ENCODE assay signal across 21 cellular contexts in the genomic region with DNA sequence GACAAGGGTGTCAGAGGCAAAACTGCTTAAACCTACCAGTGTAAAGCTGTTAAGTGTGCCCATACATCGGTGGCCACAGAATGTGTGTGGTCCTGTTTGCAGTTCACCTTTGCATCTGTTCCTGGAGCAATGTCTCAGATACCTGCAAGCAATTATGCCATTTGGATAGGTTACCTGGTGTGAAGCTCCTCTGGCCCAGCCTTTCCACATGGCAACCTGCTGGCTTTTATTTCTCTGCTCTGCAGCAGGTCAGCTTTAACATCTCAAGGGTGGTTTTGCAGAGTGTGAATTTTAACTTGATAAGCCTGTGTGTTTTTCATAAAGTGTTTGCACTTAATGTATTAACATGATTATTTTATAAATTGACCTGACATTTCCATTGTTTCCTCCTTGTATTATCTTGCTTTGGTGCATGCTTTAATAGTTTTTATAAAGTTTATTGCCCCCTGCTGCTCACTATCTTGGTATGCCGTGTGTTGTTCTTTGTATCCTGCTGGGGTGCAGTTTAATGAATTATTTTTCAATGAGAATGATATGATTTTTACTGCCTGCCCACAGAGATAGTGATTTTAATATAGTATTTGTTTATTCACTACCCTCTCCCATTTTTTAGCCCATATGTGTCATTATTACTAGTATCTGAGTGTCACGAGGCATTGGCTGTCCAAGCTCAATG.
DNase-seq lines count a peak whose midpoint lies in the region; ATAC-seq and TF ChIP-seq lines count a peak whose summit lies in the region.
"Had no signal": no experiment of that assay in that cellular context is flagged by ENCODE, and none has a peak within 500 bp of the region (broad histone marks: within the 10 kb centered on the region; RNA-seq: fewer than 3 reads in every experiment).

No MANE protein-coding gene starts in this region.

- no peaks in the 10 kb centered on the region for H3K27me3 Mint-ChIP-seq in activated CD8-positive, alpha-beta T cell treated with anti-CD3 and anti-CD28 coated beads for 36 hours
- H3K27me3 Mint-ChIP-seq: CD4-positive, CD25-positive, alpha-beta regulatory T cell had no signal

- H3K9me3 Mint-ChIP-seq in activated CD8-positive, alpha-beta T cell treated with anti-CD3 and anti-CD28 coated beads for 36 hours = no peaks in the 10 kb centered on the region

- H3K27ac ChIP-seq in SK-N-SH (ENCODE audit: low read depth in 2 of 2, low read length in 1 of 2) = no peak overlapping the region

- no peak overlapping the region for H3K4me2 ChIP-seq in SK-N-SH

- H3K9me3 ChIP-seq in SK-N-SH = no peaks in the 10 kb centered on the region; the same call in 1 of the 2 replicates

- H3K4me3 ChIP-seq in SK-N-SH (ENCODE audit: low read depth in 2 of 2, low read length in 1 of 2) (no peak overlapping the region), epithelial cell of proximal tubule (ENCODE audit: low read depth, low read length) (no peak overlapping the region)

- H3K36me3 Mint-ChIP-seq in activated CD8-positive, alpha-beta T cell treated with anti-CD3 and anti-CD28 coated beads for 36 hours (ENCODE audit: low read depth) = no peaks in the 10 kb centered on the region
- H3K36me3 Mint-ChIP-seq: CD4-positive, CD25-positive, alpha-beta regulatory T cell had no signal

- H2AFZ ChIP-seq in SK-N-SH (ENCODE audit: low read depth) = no peak overlapping the region

- DNase-seq in SK-N-SH (no peak), NCI-H69 (lab: John Stamatoyannopoulos, UW) (peak; percentile 33), epithelial cell of proximal tubule (ENCODE audit: low read depth) (no peak), RKO (ENCODE audit: low spot score) (no peak)
- no peak for DNase-seq in activated CD8-positive, alpha-beta T cell treated with anti-CD3 and anti-CD28 coated beads for 36 hours
- DNase-seq: AML-193; Caco-2; CD4-positive, CD25-positive, alpha-beta regulatory T cell; DMS153; KG1; MM.1S; NCI-H1092 treated with DMSO at 0.1 percent for 48 hours; NCI-H187 treated with DMSO at 0.1 percent for 48 hours; NCI-H2171 treated with DMSO at 0.1 percent for 48 hours; NCI-H774; SIG-M5; T-helper 17 cell had no signal

- no peaks in the 10 kb centered on the region for H3K36me3 ChIP-seq in SK-N-SH (replicated peaks in 1 of 2; ENCODE audit: control insufficient read depth in 1 of 2, insufficient read depth in 2 of 2, low read length in 1 of 2)

- H3K79me2 ChIP-seq in SK-N-SH (ENCODE audit: insufficient read depth) = no peaks in the 10 kb centered on the region

- intact Hi-C loops in activated CD8-positive, alpha-beta T cell treated with anti-CD3 and anti-CD28 coated beads for 36 hours (cut with micrococcal nuclease) = no loop called here

- 0 out of 2 replicates have a peak, but pooled peaks have one; percentile 8 for TF ChIP-seq RAD21 in SK-N-SH (IDR thresholded peaks at IDR 0.05; ENCODE audit: low read length)

- H3K4me1 Mint-ChIP-seq in activated CD8-positive, alpha-beta T cell treated with anti-CD3 and anti-CD28 coated beads for 36 hours (ENCODE audit: low read depth) = no peaks in the 10 kb centered on the region
- H3K4me1 Mint-ChIP-seq: CD4-positive, CD25-positive, alpha-beta regulatory T cell; T-helper 17 cell had no signal

- WGBS in SK-N-SH (ENCODE audit: low lambda C conversion rate) = 78% methylated on average over 3 of the region's 3 CpGs

- POLR2A ChIA-PET in SK-N-SH (lab: Yijun Ruan, JAX) = no interaction called here
- POLR2A ChIA-PET in activated CD8-positive, alpha-beta T cell treated with anti-CD3 and anti-CD28 coated beads for 36 hours (lab: Charles Lee) = interaction anchor here (0.6 kb wide), 1 partner anchor 155 kb away, joined by 3 read pairs; no protein-coding TSS in a partner anchor

- no peaks in the 10 kb centered on the region for H4K20me1 ChIP-seq in SK-N-SH (ENCODE audit: insufficient read depth)

- no peak for TF ChIP-seq CTCF in SK-N-SH (IDR thresholded peaks at IDR 0.05)
- peak; percentile 14 for TF ChIP-seq CTCF in epithelial cell of proximal tubule (conservative IDR thresholded peaks at IDR 0.05; ENCODE audit: low read depth, low read length)
- TF ChIP-seq CTCF in activated CD8-positive, alpha-beta T cell treated with anti-CD3 and anti-CD28 coated beads for 36 hours (IDR thresholded peaks at IDR 0.05) = no peak

- no peak for TF ChIP-seq EP300 in SK-N-SH (IDR thresholded peaks at IDR 0.05; ENCODE audit: borderline replicate concordance in 1 of 2, low read depth in 1 of 2, low read length in 1 of 2)

- H3K4me1 ChIP-seq in SK-N-SH (ENCODE audit: control insufficient read depth in 1 of 2, insufficient read depth in 2 of 2, low read depth in 1 of 2, low read length in 1 of 2) = no peaks in the 10 kb centered on the region; a peak in 1 of 4 replicates
- H3K4me1 ChIP-seq: Caco-2 had no signal

- no peak overlapping the region for H3K27ac Mint-ChIP-seq in activated CD8-positive, alpha-beta T cell treated with anti-CD3 and anti-CD28 coated beads for 36 hours
- H3K27ac Mint-ChIP-seq: CD4-positive, CD25-positive, alpha-beta regulatory T cell; T-helper 17 cell had no signal

- CTCF ChIA-PET in SK-N-SH (lab: Yijun Ruan, JAX) = interaction anchor here (0.5 to 1.2 kb wide), 3 partner anchors 12 to 144 kb away, joined by 3 to 6 read pairs (median 4); no protein-coding TSS in a partner anchor
- CTCF ChIA-PET in activated CD8-positive, alpha-beta T cell treated with anti-CD3 and anti-CD28 coated beads for 36 hours (lab: Charles Lee) = no interaction called here

- H3K4me3 Mint-ChIP-seq in activated CD8-positive, alpha-beta T cell treated with anti-CD3 and anti-CD28 coated beads for 36 hours = no peak overlapping the region
- H3K4me3 Mint-ChIP-seq: CD4-positive, CD25-positive, alpha-beta regulatory T cell; T-helper 17 cell had no signal

- no peaks in the 10 kb centered on the region for H3K9me2 ChIP-seq in SK-N-SH

- no peaks in the 10 kb centered on the region for H3K27me3 ChIP-seq in SK-N-SH (ENCODE audit: insufficient read depth)

- no peak for ATAC-seq in SK-N-SH treated with all-trans-retinoic acid at 6 μM for 48 hours
- ATAC-seq in HG02870 (IDR thresholded peaks at IDR 0.05; ENCODE audit: unreplicated experiment) = no peak
- no peak for ATAC-seq in activated CD8-positive, alpha-beta T cell treated with anti-CD3 and anti-CD28 coated beads for 36 hours
- no peak for ATAC-seq in GM19452 (IDR thresholded peaks at IDR 0.05; ENCODE audit: unreplicated experiment)
- ATAC-seq: HCT116, T-helper 17 cell had no signal

- no peaks in the 10 kb centered on the region for H3F3A ChIP-seq in SK-N-SH (replicated peaks; ENCODE audit: insufficient read depth)

- no peak overlapping the region for H3K9ac ChIP-seq in SK-N-SH

TF ChIP-seq in SK-N-SH, 30 proteins besides CTCF, POLR2A, EP300 and RAD21:
- no peak for TF ChIP-seq GABPA (IDR thresholded peaks at IDR 0.05; ENCODE audit: low read depth)

TF ChIP-seq in SK-N-SH treated with all-trans-retinoic acid at 6 μM for 48 hours, 23 proteins besides CTCF, POLR2A, EP300 and RAD21:
- TF ChIP-seq OSR1 (CRISPR knock-in tag; IDR thresholded peaks at IDR 0.05) = no peak
- TF ChIP-seq, protein P1, sequence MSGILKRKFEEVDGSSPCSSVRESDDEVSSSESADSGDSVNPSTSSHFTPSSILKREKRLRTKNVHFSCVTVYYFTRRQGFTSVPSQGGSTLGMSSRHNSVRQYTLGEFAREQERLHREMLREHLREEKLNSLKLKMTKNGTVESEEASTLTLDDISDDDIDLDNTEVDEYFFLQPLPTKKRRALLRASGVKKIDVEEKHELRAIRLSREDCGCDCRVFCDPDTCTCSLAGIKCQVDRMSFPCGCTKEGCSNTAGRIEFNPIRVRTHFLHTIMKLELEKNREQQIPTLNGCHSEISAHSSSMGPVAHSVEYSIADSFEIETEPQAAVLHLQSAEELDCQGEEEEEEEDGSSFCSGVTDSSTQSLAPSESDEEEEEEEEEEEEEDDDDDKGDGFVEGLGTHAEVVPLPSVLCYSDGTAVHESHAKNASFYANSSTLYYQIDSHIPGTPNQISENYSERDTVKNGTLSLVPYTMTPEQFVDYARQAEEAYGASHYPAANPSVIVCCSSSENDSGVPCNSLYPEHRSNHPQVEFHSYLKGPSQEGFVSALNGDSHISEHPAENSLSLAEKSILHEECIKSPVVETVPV (CRISPR knock-in tag; IDR thresholded peaks at IDR 0.05) = no peak
- no peak for TF ChIP-seq PPARA (CRISPR knock-in tag; IDR thresholded peaks at IDR 0.05; ENCODE audit: borderline replicate concordance)
TF ChIP-seq in SK-N-SH treated with all-trans-retinoic acid at 6 μM for 48 hours: peak in this region for 0.
